ENCODE assay signal across 31 cellular contexts in genomic region chr12:57465030-57465746, GRCh38. TPM values are rescaled to one million over a fixed set of nuclear protein-coding genes. Genes with fewer than 3 reads are reported as not detected.
DNase-seq lines count a peak whose midpoint lies in the region; ATAC-seq and TF ChIP-seq lines count a peak whose summit lies in the region.
"Had no signal": no experiment of that assay in that cellular context is flagged by ENCODE, and none has a peak within 500 bp of the region (broad histone marks: within the 10 kb centered on the region; RNA-seq: fewer than 3 reads in every experiment).

No MANE protein-coding gene starts in this region.

- H3K27ac ChIP-seq in BLaER1 treated with 17β-estradiol and CSF1 and Interleukin-3, amounts not matched to agents 10 nM and 100 nM, result no peak overlapping the region
- no peak overlapping the region for H3K27ac ChIP-seq in SJSA1
- H3K27ac ChIP-seq: A549, coronary artery, sigmoid colon, tibial nerve, VCaP had no signal

- peak overlapping the region in 6 of 11 experiments; percentile 5 to 27 (median 10); a peak in 4 of 22 replicates for H3K4me2 ChIP-seq in BLaER1 treated with 17β-estradiol and CSF1 and Interleukin-3, amounts not matched to agents 10 nM and 100 nM
- H3K4me2 ChIP-seq: A549 had no signal

- ATAC-seq in naive thymus-derived CD8-positive, alpha-beta T cell, result no peak
- ATAC-seq in GM19351 (IDR thresholded peaks at IDR 0.05; ENCODE audit: unreplicated experiment), result no peak
- ATAC-seq: A549, Panc1 had no signal

- H3K4me3 ChIP-seq in BLaER1 treated with 17β-estradiol and CSF1 and Interleukin-3, amounts not matched to agents 10 nM and 100 nM, result no peak overlapping the region
- no peak overlapping the region for H3K4me3 ChIP-seq in SJSA1
- H3K4me3 ChIP-seq: A549, coronary artery, sigmoid colon, tibial nerve had no signal

- H3K27me3 Mint-ChIP-seq in naive thymus-derived CD8-positive, alpha-beta T cell, result peaks cover 0 to 3% (median 0%) of the 10 kb centered on the region in 5 donors
- H3K27me3 Mint-ChIP-seq in osteocyte (ENCODE audit: unreplicated experiment), result no peaks in the 10 kb centered on the region
- H3K27me3 Mint-ChIP-seq: memory B cell had no signal

- DNase-seq in SJSA1 (ENCODE audit: low read depth in 1 of 2, low spot score in 2 of 2), result peak; percentile 73 to 96
- DNase-seq in naive thymus-derived CD8-positive, alpha-beta T cell, result no peak
- DNase-seq in osteocyte (ENCODE audit: extremely low spot score, unreplicated experiment), result no peak
- no peak for DNase-seq in NCI-H1436 treated with DMSO at 0.1 percent for 48 hours (lab: John Stamatoyannopoulos, UW)
- DNase-seq: activated CD4-positive, alpha-beta T cell treated with anti-CD3 and anti-CD28 coated beads for 4 hours; activated CD8-positive, alpha-beta memory T cell treated with anti-CD3 and anti-CD28 coated beads for 24 hours; activated naive CD8-positive, alpha-beta T cell treated with anti-CD3 and anti-CD28 coated beads for 36 hours; activated T-cell treated with anti-CD3 and anti-CD28 coated beads for 4 hours; AML-193; CD8-positive, alpha-beta memory T cell; glutamatergic neuron; NCI-H1694; NCI-H446; NCI-H748 treated with DMSO at 0.1 percent for 48 hours; SHP77 treated with DMSO at 0.1 percent for 48 hours; sigmoid colon; stimulated activated CD4-positive, alpha-beta T cell treated with anti-CD3 and anti-CD28 coated beads, Interleukin-4, amount 100 ng/mL, for 1 hour had no signal

- H4K20me1 ChIP-seq in BLaER1 treated with 17β-estradiol and CSF1 and Interleukin-3, amounts not matched to agents 10 nM and 100 nM, result peaks cover 0 to 49% (median 6%) of the 10 kb centered on the region in 11 experiments; a peak in 10 of 22 replicates

- no peak overlapping the region for H3K4me3 Mint-ChIP-seq in naive thymus-derived CD8-positive, alpha-beta T cell
- no peak overlapping the region for H3K4me3 Mint-ChIP-seq in osteocyte (ENCODE audit: unreplicated experiment)
- H3K4me3 Mint-ChIP-seq: activated naive CD8-positive, alpha-beta T cell treated with anti-CD3 and anti-CD28 coated beads for 36 hours; memory B cell had no signal

- peaks cover 7 to 20% (median 17%) of the 10 kb centered on the region in 11 experiments for H3K27me3 ChIP-seq in BLaER1 treated with 17β-estradiol and CSF1 and Interleukin-3, amounts not matched to agents 10 nM and 100 nM
- no peaks in the 10 kb centered on the region for H3K27me3 ChIP-seq in SJSA1 (replicated peaks)
- H3K27me3 ChIP-seq: tibial nerve had no signal

- peaks cover 23 to 63% (median 38%) of the 10 kb centered on the region in 10 experiments for H3K4me1 ChIP-seq in BLaER1 treated with 17β-estradiol and CSF1 and Interleukin-3, amounts not matched to agents 10 nM and 100 nM
- peaks cover 27% of the 10 kb centered on the region for H3K4me1 ChIP-seq in SJSA1 (replicated peaks)

- H3K9me3 ChIP-seq in BLaER1 treated with 17β-estradiol and CSF1 and Interleukin-3, amounts not matched to agents 10 nM and 100 nM (replicated peaks in 1 of 11), result no peaks in the 10 kb centered on the region
- 0 out of 2 replicates have a peak, but pooled peaks cover 3% of the 10 kb centered on the region for H3K9me3 ChIP-seq in SJSA1 (replicated peaks)
- H3K9me3 ChIP-seq: A549, sigmoid colon, tibial nerve had no signal

- no peak for TF ChIP-seq CTCF in osteocyte (IDR thresholded peaks at IDR 0.05)

- peak overlapping the region in 9 of 10 donors; percentile 24 to 91 (median 68) for H3K27ac Mint-ChIP-seq in naive thymus-derived CD8-positive, alpha-beta T cell
- no peak overlapping the region for H3K27ac Mint-ChIP-seq in osteocyte (ENCODE audit: unreplicated experiment)
- H3K27ac Mint-ChIP-seq: memory B cell had no signal

- peaks cover 0 to 25% (median 5%) of the 10 kb centered on the region in 3 donors for H3K36me3 Mint-ChIP-seq in naive thymus-derived CD8-positive, alpha-beta T cell
- H3K36me3 Mint-ChIP-seq in osteocyte (ENCODE audit: unreplicated experiment), result no peaks in the 10 kb centered on the region

- POLR2A ChIA-PET in naive thymus-derived CD8-positive, alpha-beta T cell (lab: Charles Lee), result interaction anchor here (0.6 to 2.1 kb wide), 4 partner anchors 11 to 54 kb away, joined by 3 to 20 read pairs (median 4); partner anchors contain the start of gene DDIT3

- H3K36me3 ChIP-seq in BLaER1 treated with 17β-estradiol and CSF1 and Interleukin-3, amounts not matched to agents 10 nM and 100 nM, result peaks cover under 1 to 30% (median 14%) of the 10 kb centered on the region in 11 experiments; a peak in 19 of 22 replicates
- peaks cover 81% of the 10 kb centered on the region for H3K36me3 ChIP-seq in SJSA1
- H3K36me3 ChIP-seq: sigmoid colon had no signal

- H3K4me1 Mint-ChIP-seq in naive thymus-derived CD8-positive, alpha-beta T cell, result peaks cover 28 to 50% (median 41%) of the 10 kb centered on the region in 4 donors
- H3K4me1 Mint-ChIP-seq in osteocyte (ENCODE audit: unreplicated experiment), result peaks cover 19% of the 10 kb centered on the region

- no peak overlapping the region for H3K9ac ChIP-seq in BLaER1 treated with 17β-estradiol and CSF1 and Interleukin-3, amounts not matched to agents 10 nM and 100 nM

- H3K9me3 Mint-ChIP-seq in naive thymus-derived CD8-positive, alpha-beta T cell, result no peaks in the 10 kb centered on the region
- no peaks in the 10 kb centered on the region for H3K9me3 Mint-ChIP-seq in osteocyte (ENCODE audit: unreplicated experiment)
- H3K9me3 Mint-ChIP-seq: activated naive CD8-positive, alpha-beta T cell treated with anti-CD3 and anti-CD28 coated beads for 36 hours; activated T-helper 2 cell treated with anti-CD3 and anti-CD28 coated beads, Interferon-gamma antibody, Interleukin-2, Interleukin-4, amounts not matched to agents 10 μg/mL and 5 μg/mL and 100 μg/mL, durations not matched to agents 14 hours and 24 hours and 36 hours; memory B cell had no signal

RNA-seq across cellular contexts. Expression of gene GLI1, which starts 5.6 kb away (rescaled TPM):
- total RNA-seq in SJSA1 (2014; rRNA removed; shearing (Covaris generic)), result 225 and 323 TPM in 2 replicates
- total RNA-seq in naive thymus-derived CD8-positive, alpha-beta T cell, result 1 to 10 TPM; 1.9 to 2.7 TPM
- polyA plus RNA-seq in naive thymus-derived CD8-positive, alpha-beta T cell, result not detected
- total RNA-seq in osteocyte, result 3.5 and 7.7 TPM in 2 replicates

RNA-seq across cellular contexts. Expression of gene INHBE, which starts 10.1 kb away (rescaled TPM):
- total RNA-seq in SJSA1 (2014; rRNA removed; shearing (Covaris generic)), result 2.2 and 2.5 TPM in 2 replicates
- not detected for total RNA-seq in naive thymus-derived CD8-positive, alpha-beta T cell
- under 1 TPM in 1 of 3 donors, not detected in 2; 0.16 TPM for polyA plus RNA-seq in naive thymus-derived CD8-positive, alpha-beta T cell
- total RNA-seq in osteocyte, result 1.0 and 1.3 TPM in 2 replicates
- total RNA-seq: pulmonary artery endothelial cell, tibial nerve had no signal
- polyA plus RNA-seq: CD8-positive, alpha-beta memory T cell had no signal

RNA-seq across cellular contexts. Expression of gene ARHGAP9, which starts 14.5 kb away (rescaled TPM):
- total RNA-seq in SJSA1 (2014; rRNA removed; shearing (Covaris generic)), result 30.6 TPM in 2 replicates
- 100 to 1,000 TPM; 287 to 291 TPM for total RNA-seq in naive thymus-derived CD8-positive, alpha-beta T cell
- polyA plus RNA-seq in naive thymus-derived CD8-positive, alpha-beta T cell, result 100 to 1,000 TPM; 136 to 240 (median 150) TPM
- total RNA-seq in osteocyte, result 1.5 and 2.1 TPM in 2 replicates

RNA-seq across cellular contexts. Expression of gene MARS1, which starts 22.7 kb away (rescaled TPM):
- total RNA-seq in SJSA1 (2014; rRNA removed; shearing (Covaris generic)), result 3,352 and 4,750 TPM in 2 replicates
- 100 to 1,000 TPM; 368 to 386 TPM for total RNA-seq in naive thymus-derived CD8-positive, alpha-beta T cell
- 10 to 100 TPM; 81.0 to 93.5 (median 91.9) TPM for polyA plus RNA-seq in naive thymus-derived CD8-positive, alpha-beta T cell
- total RNA-seq in osteocyte, result 364 and 401 TPM in 2 replicates

RNA-seq across cellular contexts. Expression of gene INHBC, which starts 30.6 kb away (rescaled TPM):
- 0.18 and 0.88 TPM in 2 replicates for total RNA-seq in SJSA1 (2014; rRNA removed; shearing (Covaris generic))
- total RNA-seq in naive thymus-derived CD8-positive, alpha-beta T cell, result under 1 TPM; 0.18 to 0.19 TPM
- not detected for polyA plus RNA-seq in naive thymus-derived CD8-positive, alpha-beta T cell
- total RNA-seq in osteocyte, result not detected in 2 replicates
- total RNA-seq: activated naive CD8-positive, alpha-beta T cell treated with anti-CD3 and anti-CD28 coated beads for 36 hours; cardiac septum; Daoy; H1; omental fat pad; pulmonary artery endothelial cell; sigmoid colon; tibial nerve had no signal
- polyA plus RNA-seq: CD8-positive, alpha-beta memory T cell; sigmoid colon had no signal

Comparison
In these comparisons a context has a peak if more than half of its experiments do, and no peak if none do; other contexts are left out.
1. DNase-seq: peak in SJSA1 (2 of 2); none in naive thymus-derived CD8-positive, alpha-beta T cell (0 of 10), osteocyte (single experiment) and NCI-H1436 treated with DMSO at 0.1 percent for 48 hours (single experiment).
2. RNA of gene GLI1, which starts 5.6 kb away (total RNA-seq): 225 to 323 TPM in SJSA1; 3.5 to 7.7 TPM in osteocyte and 1.9 to 2.7 TPM in naive thymus-derived CD8-positive, alpha-beta T cell; every median in the first group is over 10 times any median in the second.
3. RNA of gene ARHGAP9, which starts 14.5 kb away (total RNA-seq): 287 to 291 TPM in naive thymus-derived CD8-positive, alpha-beta T cell and 30.6 TPM in SJSA1; 1.5 to 2.1 TPM in osteocyte; every median in the first group is over 10 times any median in the second.